Comparison of ENCODE assay signal across 20 cellular contexts in the genomic region with DNA sequence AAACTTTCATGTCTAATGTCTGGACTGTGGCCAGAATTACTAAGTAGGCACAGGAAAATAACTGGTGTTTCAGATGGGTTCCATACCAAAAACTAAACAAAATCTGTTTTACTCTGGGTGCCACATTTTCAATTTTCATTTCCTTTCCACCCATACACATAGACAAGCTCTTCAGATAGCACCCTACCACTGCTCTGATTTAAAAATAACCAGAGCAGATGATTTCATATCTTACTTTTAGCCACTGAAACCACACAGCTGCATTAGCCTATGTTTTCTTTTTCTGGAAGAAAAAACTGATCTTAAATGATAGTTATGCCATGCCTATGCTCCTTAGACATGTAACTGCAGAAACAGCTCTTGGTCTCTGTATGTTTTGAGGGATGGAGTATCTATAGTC.
DNase-seq lines count a peak whose midpoint lies in the region; ATAC-seq and TF ChIP-seq lines count a peak whose summit lies in the region.
"Had no signal": no experiment of that assay in that cellular context is flagged by ENCODE, and none has a peak within 500 bp of the region (broad histone marks: within the 10 kb centered on the region; RNA-seq: fewer than 3 reads in every experiment).

No MANE protein-coding gene starts in this region.

- DNase-seq in middle frontal gyrus (ENCODE audit: extremely low spot score, low spot score): no peak
- DNase-seq in hepatic stellate cell (ENCODE audit: low spot score): no peak
- DNase-seq in osteocyte (ENCODE audit: extremely low spot score, unreplicated experiment): no peak
- no peak for DNase-seq in mesothelial cell of epicardium (ENCODE audit: low spot score in 2 of 2, unreplicated experiment in 2 of 2)
- DNase-seq: activated CD8-positive, alpha-beta memory T cell treated with anti-CD3 and anti-CD28 coated beads, Interleukin-2, amount 10 ng/mL, durations not matched to agents 7 days and 5 days; activated naive CD4-positive, alpha-beta T cell treated with anti-CD3 and anti-CD28 coated beads, Interleukin-2, amount 10 ng/mL, durations not matched to agents 7 days and 5 days; caudate nucleus; DMS153; GM23248; kidney; NCI-H2029 treated with DMSO at 0.1 percent for 48 hours; NK-92 treated with Interleukin-12 subunit alpha and Interleukin-12 subunit beta, amount 100 ng/mL, for 24 hours; retina; stimulated activated CD4-positive, alpha-beta T cell treated with anti-CD3 and anti-CD28 coated beads, Interleukin-4, amount 100 ng/mL, for 24 hours; stimulated activated naive CD4-positive, alpha-beta T cell treated with Interleukin-2 at 50 U/mL for 16 hours; WERI-Rb-1 had no signal

- peaks cover 2% of the 10 kb centered on the region for H3K27me3 Mint-ChIP-seq in osteocyte (ENCODE audit: unreplicated experiment)
- H3K27me3 Mint-ChIP-seq in mesothelial cell of epicardium (ENCODE audit: low read depth): no peaks in the 10 kb centered on the region
- H3K27me3 Mint-ChIP-seq: activated CD8-positive, alpha-beta memory T cell treated with anti-CD3 and anti-CD28 coated beads, Interleukin-2, amount 10 ng/mL, durations not matched to agents 7 days and 5 days; activated naive CD4-positive, alpha-beta T cell treated with anti-CD3 and anti-CD28 coated beads, Interleukin-2, amount 10 ng/mL, durations not matched to agents 7 days and 5 days had no signal

- TF ChIP-seq CTCF in osteocyte (IDR thresholded peaks at IDR 0.05) (no peak), mesothelial cell of epicardium (IDR thresholded peaks at IDR 0.05; ENCODE audit: unreplicated experiment) (no peak)

- H3K9me3 Mint-ChIP-seq in osteocyte (ENCODE audit: unreplicated experiment) (no peaks in the 10 kb centered on the region), mesothelial cell of epicardium (peaks cover 10% of the 10 kb centered on the region)
- H3K9me3 Mint-ChIP-seq: activated naive CD4-positive, alpha-beta T cell treated with anti-CD3 and anti-CD28 coated beads, Interleukin-2, amount 10 ng/mL, durations not matched to agents 7 days and 5 days had no signal

- H3K36me3 Mint-ChIP-seq in osteocyte (ENCODE audit: unreplicated experiment) (no peaks in the 10 kb centered on the region), mesothelial cell of epicardium (no peaks in the 10 kb centered on the region)
- H3K36me3 Mint-ChIP-seq: activated CD8-positive, alpha-beta memory T cell treated with anti-CD3 and anti-CD28 coated beads, Interleukin-2, amount 10 ng/mL, durations not matched to agents 7 days and 5 days; activated naive CD4-positive, alpha-beta T cell treated with anti-CD3 and anti-CD28 coated beads, Interleukin-2, amount 10 ng/mL, durations not matched to agents 7 days and 5 days had no signal

- no peak overlapping the region for H3K4me3 Mint-ChIP-seq in osteocyte (ENCODE audit: unreplicated experiment)
- H3K4me3 Mint-ChIP-seq in mesothelial cell of epicardium: no peak overlapping the region
- H3K4me3 Mint-ChIP-seq: activated CD8-positive, alpha-beta memory T cell treated with anti-CD3 and anti-CD28 coated beads, Interleukin-2, amount 10 ng/mL, durations not matched to agents 7 days and 5 days; activated naive CD4-positive, alpha-beta T cell treated with anti-CD3 and anti-CD28 coated beads, Interleukin-2, amount 10 ng/mL, durations not matched to agents 7 days and 5 days had no signal

- H3K27ac Mint-ChIP-seq in osteocyte (ENCODE audit: unreplicated experiment): no peak overlapping the region
- H3K27ac Mint-ChIP-seq in mesothelial cell of epicardium: no peak overlapping the region
- H3K27ac Mint-ChIP-seq: activated CD8-positive, alpha-beta memory T cell treated with anti-CD3 and anti-CD28 coated beads, Interleukin-2, amount 10 ng/mL, durations not matched to agents 7 days and 5 days; activated naive CD4-positive, alpha-beta T cell treated with anti-CD3 and anti-CD28 coated beads, Interleukin-2, amount 10 ng/mL, durations not matched to agents 7 days and 5 days had no signal

- no peaks in the 10 kb centered on the region for H3K4me1 Mint-ChIP-seq in osteocyte (ENCODE audit: unreplicated experiment)
- peaks cover 2% of the 10 kb centered on the region for H3K4me1 Mint-ChIP-seq in mesothelial cell of epicardium
- H3K4me1 Mint-ChIP-seq: activated CD8-positive, alpha-beta memory T cell treated with anti-CD3 and anti-CD28 coated beads, Interleukin-2, amount 10 ng/mL, durations not matched to agents 7 days and 5 days; activated naive CD4-positive, alpha-beta T cell treated with anti-CD3 and anti-CD28 coated beads, Interleukin-2, amount 10 ng/mL, durations not matched to agents 7 days and 5 days had no signal

- peak; percentile 98 for ATAC-seq in GM18502 (IDR thresholded peaks at IDR 0.05; ENCODE audit: poor library complexity, unreplicated experiment)
- ATAC-seq in GM21367 (IDR thresholded peaks at IDR 0.05; ENCODE audit: unreplicated experiment): peak; percentile 95
- peak; percentile 86 for ATAC-seq in HG02938 (IDR thresholded peaks at IDR 0.05; ENCODE audit: unreplicated experiment)
- peak; percentile 97 for ATAC-seq in HG03565 (IDR thresholded peaks at IDR 0.05; ENCODE audit: unreplicated experiment)
- ATAC-seq: activated CD8-positive, alpha-beta memory T cell treated with anti-CD3 and anti-CD28 coated beads, Interleukin-2, amount 10 ng/mL, durations not matched to agents 7 days and 5 days had no signal
